1 cellular context compared by ENCODE assay signal in genomic region chr12:93677195-93678064, GRCh38.
A peak's percentile ranks its signal among the peaks of the same experiment; 100 is the strongest.
TF ChIP-seq lines count a peak whose summit lies in the region.

CRADD (plus strand) TSS chr12:93677375.

TF ChIP-seq in H1, 55 proteins besides CTCF, POLR2A, EP300 and RAD21 (continued from another document):
- TF ChIP-seq CHD1 (IDR thresholded peaks at IDR 0.05; ENCODE audit: low read depth, low read length): peak; percentile 20; the same call in 1 of the 2 replicates
- TF ChIP-seq JUND (IDR thresholded peaks at IDR 0.05; ENCODE audit: low read length): no peak
- no peak for TF ChIP-seq SP2 (IDR thresholded peaks at IDR 0.05; ENCODE audit: low read length)
- TF ChIP-seq TBP (IDR thresholded peaks at IDR 0.05; ENCODE audit: low read depth, low read length): peak; percentile 71; the same call in 1 of the 2 replicates
- no peak for TF ChIP-seq BRCA1 (IDR thresholded peaks at IDR 0.05; ENCODE audit: low read depth, low read length)
- TF ChIP-seq MAFK (IDR thresholded peaks at IDR 0.05; ENCODE audit: low read depth, low read length): no peak
- peak; percentile 70 for TF ChIP-seq PHF8 (conservative IDR thresholded peaks at IDR 0.05; ENCODE audit: low read depth, low read length)
- TF ChIP-seq E2F6 (IDR thresholded peaks at IDR 0.05): peak; percentile 50; the same call in 1 of the 2 replicates
- no peak for TF ChIP-seq JUN (IDR thresholded peaks at IDR 0.05; ENCODE audit: low read depth, low read length)
- no peak for TF ChIP-seq ZNF274 (IDR thresholded peaks at IDR 0.05; ENCODE audit: borderline replicate concordance, extremely low read depth, low read length)
- peak; percentile 79 for TF ChIP-seq ATF2 (IDR thresholded peaks at IDR 0.05; ENCODE audit: low read length)
- TF ChIP-seq CEBPB (IDR thresholded peaks at IDR 0.05; ENCODE audit: low read depth, low read length): no peak; the same call in 1 of the 2 replicates
- no peak for TF ChIP-seq USF2 (IDR thresholded peaks at IDR 0.05; ENCODE audit: low read length)
- no peak for TF ChIP-seq HDAC6 (IDR thresholded peaks at IDR 0.05; ENCODE audit: low read depth, low read length)
- TF ChIP-seq ASH2L (IDR thresholded peaks at IDR 0.05; ENCODE audit: low read length): peak; percentile 88
- TF ChIP-seq SP1 (IDR thresholded peaks at IDR 0.05; ENCODE audit: low read depth, low read length): no peak
- TF ChIP-seq BCL11A (IDR thresholded peaks at IDR 0.05; ENCODE audit: low read depth in 2 of 2, low read length in 2 of 2): no peak
- TF ChIP-seq CTBP2 (IDR thresholded peaks at IDR 0.05; ENCODE audit: borderline replicate concordance, insufficient read depth, insufficient read length, low read length): no peak
- TF ChIP-seq RBBP5 (IDR thresholded peaks at IDR 0.05; ENCODE audit: borderline replicate concordance, low read depth, low read length): no peak
- TF ChIP-seq SAP30 (IDR thresholded peaks at IDR 0.05; ENCODE audit: insufficient read depth, insufficient replicate concordance, low read length): no peak
- peak; percentile 89 for TF ChIP-seq TAF7 (optimal IDR thresholded peaks at IDR 0.05; ENCODE audit: borderline replicate concordance, low read depth, low read length)
- TF ChIP-seq SRF (IDR thresholded peaks at IDR 0.05; ENCODE audit: low read depth, low read length): 0 out of 2 replicates have a peak, but pooled peaks have one; percentile 1
- TF ChIP-seq EZH2 (IDR thresholded peaks at IDR 0.05; ENCODE audit: low read depth, low read length, severe bottlenecking): no peak
- no peak for TF ChIP-seq GTF2F1 (IDR thresholded peaks at IDR 0.05; ENCODE audit: borderline replicate concordance, low read depth, low read length)
- TF ChIP-seq TCF12 (IDR thresholded peaks at IDR 0.05; ENCODE audit: low read depth, low read length): no peak
- peak; percentile 100 for TF ChIP-seq YY1 (IDR thresholded peaks at IDR 0.05; ENCODE audit: low read depth, low read length)
- TF ChIP-seq GABPA (IDR thresholded peaks at IDR 0.05; ENCODE audit: borderline replicate concordance, insufficient read depth, low read length): peak; percentile 78; the same call in 1 of the 2 replicates
- TF ChIP-seq TEAD4 (IDR thresholded peaks at IDR 0.05; ENCODE audit: low read depth, low read length): no peak
